8 cellular contexts compared by ENCODE assay signal in the genomic region with DNA sequence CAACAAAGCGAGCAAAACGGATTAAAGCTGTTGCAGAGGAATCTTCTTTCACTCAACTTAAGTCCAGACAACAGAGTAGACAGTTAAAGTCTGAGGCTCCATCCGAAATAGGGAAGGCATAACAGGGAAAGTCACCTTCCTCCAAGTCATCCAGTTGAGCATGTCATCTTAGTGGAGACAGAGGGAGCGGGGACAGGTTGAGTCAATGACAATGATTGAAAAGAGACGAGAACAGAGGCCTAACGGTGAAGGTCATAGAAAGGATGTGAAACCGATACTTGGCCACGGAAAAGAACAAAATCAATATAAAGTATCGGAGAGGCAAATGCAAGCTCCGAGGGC. TPM values are rescaled to one million over a fixed set of nuclear protein-coding genes. Genes with fewer than 3 reads are reported as not detected.
DNase-seq lines count a peak whose midpoint lies in the region; ATAC-seq, FAIRE-seq and TF ChIP-seq lines count a peak whose summit lies in the region.

No MANE protein-coding gene starts in this region.

- H2AFZ ChIP-seq in HepG2 (ENCODE audit: low read length): peak overlapping the region; percentile 28

- H3K4me1 ChIP-seq in body of pancreas: peaks cover 45% of the 10 kb centered on the region
- H3K4me1 ChIP-seq in HepG2 (ENCODE audit: insufficient read depth, low read length): peaks cover 41% of the 10 kb centered on the region
- H3K4me1 ChIP-seq in thoracic aorta (ENCODE audit: control insufficient read depth in 1 of 2, low read depth in 2 of 2): peaks cover 14 to 36% of the 10 kb centered on the region in 2 donors

- H3K36me3 ChIP-seq in body of pancreas (replicated peaks in 1 of 2; ENCODE audit: insufficient read depth in 1 of 2, low read depth in 2 of 2) (peaks cover 3 to 7% of the 10 kb centered on the region in 2 donors), HepG2 (replicated peaks in 1 of 2; ENCODE audit: control insufficient read depth in 1 of 2, insufficient read depth in 2 of 2, low read length in 2 of 2) (peaks cover 2 to 41% of the 10 kb centered on the region in 2 experiments; a peak in 3 of 5 replicates), thoracic aorta (peaks cover 20% of the 10 kb centered on the region)

- peak; percentile 9 for DNase-seq in NCI-H1092 (lab: John Stamatoyannopoulos, UW)
- no peak for DNase-seq in NCI-H1092 treated with DMSO at 0.1 percent for 48 hours (lab: John Stamatoyannopoulos, UW)
- no peak for DNase-seq in LNCaP clone FGC (ENCODE audit: low read depth)
- no peak for DNase-seq in body of pancreas
- DNase-seq in HepG2 (ENCODE audit: low spot score): no peak
- DNase-seq in thoracic aorta (ENCODE audit: low spot score): no peak
- DNase-seq in erythroblast (lab: John Stamatoyannopoulos, UW): no peak

- TF ChIP-seq CTCF in LNCaP clone FGC (IDR thresholded peaks at IDR 0.05; ENCODE audit: control insufficient read depth, extremely low read depth, insufficient read depth) (no peak), body of pancreas (IDR thresholded peaks at IDR 0.05) (no peak), HepG2 (CRISPR knock-in tag; IDR thresholded peaks at IDR 0.05) (no peak), thoracic aorta (IDR thresholded peaks at IDR 0.05) (no peak)

- TF ChIP-seq POLR2A in body of pancreas (IDR thresholded peaks at IDR 0.05) (no peak), HepG2 (IDR thresholded peaks at IDR 0.05; ENCODE audit: insufficient read depth in 1 of 2, low read depth in 2 of 2, low read length in 2 of 2) (no peak), erythroblast (IDR thresholded peaks at IDR 0.05; ENCODE audit: low read length) (no peak)

- peaks cover 41% of the 10 kb centered on the region for H3K79me2 ChIP-seq in HepG2 (ENCODE audit: insufficient read depth, low read length)

- BruUV-seq in HepG2 (replicated peaks; lab: Mats Ljungman, UMichigan): no TSS peak

- in situ Hi-C loops in HepG2 (cut with HindIII; ENCODE audit: extremely low pct_ligation_motif_present, low pct_unique_long_range_greater_than_20kb): no loop called here

- peak overlapping the region; percentile 79 for H3K4me3 ChIP-seq in LNCaP clone FGC (ENCODE audit: low read depth, low read length)
- H3K4me3 ChIP-seq in body of pancreas: peak overlapping the region; percentile 57 to 72
- H3K4me3 ChIP-seq in HepG2 (replicated peaks in 1 of 3; ENCODE audit: insufficient read depth in 1 of 3, low read depth in 2 of 3, low read length in 3 of 3): peak overlapping the region; percentile 83 to 99 (median 88)
- H3K4me3 ChIP-seq in thoracic aorta: peak overlapping the region; percentile 97

- TF ChIP-seq EP300 in HepG2 (IDR thresholded peaks at IDR 0.05; ENCODE audit: low read depth in 2 of 2, low read length in 2 of 2) (no peak), HepG2 (CRISPR knock-in tag; IDR thresholded peaks at IDR 0.05; ENCODE audit: borderline replicate concordance) (no peak)

- ATAC-seq in body of pancreas (peak; percentile 13), HepG2 (peak; percentile 47), thoracic aorta (ENCODE audit: insufficient number of reproducible peaks, low FRiP score, low read depth) (no peak), GM18520 (IDR thresholded peaks at IDR 0.05; ENCODE audit: unreplicated experiment) (no peak)

- intact Hi-C loops in body of pancreas (cut with DNase I): no loop called here
- intact Hi-C loops in HepG2 (cut with micrococcal nuclease; ENCODE audit: unreplicated experiment): loop anchor here (2.0 kb wide), 1 partner anchor 26 kb away; the partner anchor contains the start of gene DYM

- H3K27me3 ChIP-seq in body of pancreas: no peaks in the 10 kb centered on the region
- H3K27me3 ChIP-seq in HepG2 (ENCODE audit: control insufficient read depth in 1 of 2, insufficient read depth in 2 of 2, low read length in 2 of 2): no peaks in the 10 kb centered on the region; a peak in 1 of 5 replicates
- H3K27me3 ChIP-seq in thoracic aorta (replicated peaks; ENCODE audit: insufficient read depth): no peaks in the 10 kb centered on the region

- POLR2A ChIA-PET in HepG2 (lab: Yijun Ruan, JAX): interaction anchor here (0.6 to 1.8 kb wide), 12 partner anchors 8 to 967 kb away, joined by 3 to 22 read pairs (median 5); partner anchors contain the start of gene DYM

- 1% methylated on average over 10 of the region's 10 CpGs for WGBS in body of pancreas, 2 donors
- 1% methylated on average over 10 of the region's 10 CpGs for WGBS in HepG2 (ENCODE audit: low lambda C conversion rate)

- H3K9me3 ChIP-seq in body of pancreas: no peaks in the 10 kb centered on the region
- no peaks in the 10 kb centered on the region for H3K9me3 ChIP-seq in HepG2 (ENCODE audit: low read length)
- no peaks in the 10 kb centered on the region for H3K9me3 ChIP-seq in thoracic aorta

- peak overlapping the region; percentile 79 to 98 (median 88) for H3K27ac ChIP-seq in body of pancreas
- peak overlapping the region; percentile 83 for H3K27ac ChIP-seq in HepG2 (ENCODE audit: extremely low read length, insufficient read depth, low read length)
- peak overlapping the region; percentile 85 to 93 for H3K27ac ChIP-seq in thoracic aorta

- peak overlapping the region; percentile 83 for H3K9ac ChIP-seq in HepG2 (ENCODE audit: insufficient read depth, low read depth, low read length)

- H4K20me1 ChIP-seq in HepG2 (ENCODE audit: insufficient read depth, low read length): peaks cover 21% of the 10 kb centered on the region

- no peak for FAIRE-seq in HepG2 (lab: Jason Lieb, UNC)

- CTCF ChIA-PET in HepG2 (lab: Yijun Ruan, JAX; ENCODE audit: low intra/inter-chr PET ratio, low total read pairs): no interaction called here

- no peak for TF ChIP-seq RAD21 in HepG2 (CRISPR knock-in tag; IDR thresholded peaks at IDR 0.05)

- peak overlapping the region; percentile 84 for H3K4me2 ChIP-seq in HepG2 (ENCODE audit: low read depth, low read length)

RNA-seq across cellular contexts. Expression of gene C18orf32, which starts 0.4 kb away (rescaled TPM):
- 10 to 100 TPM; 19.7 to 22.4 TPM for total RNA-seq in body of pancreas
- 14.5 and 20.6 TPM in 2 replicates for total RNA-seq in HepG2 (2016; rRNA removed; fragmentation: Illumina TruSeq; extraction: Trizol)
- total RNA-seq in HepG2 (2016; cell fraction: cytosol; rRNA removed; fragmentation: Illumina TruSeq; extraction: Trizol; ENCODE audit: low read depth): 21.3 and 22.8 TPM in 2 replicates
- total RNA-seq in HepG2 (2016; cell fraction: insoluble cytoplasmic fraction; rRNA removed; fragmentation: Illumina TruSeq; extraction: Trizol): 14.0 and 23.8 TPM in 2 replicates
- total RNA-seq in HepG2 (2016; cell fraction: membrane; rRNA removed; fragmentation: Illumina TruSeq; extraction: Trizol): 32.7 and 32.8 TPM in 2 replicates
- total RNA-seq in HepG2 (2016; cell fraction: nucleus; rRNA removed; fragmentation: Illumina TruSeq; extraction: Trizol): 15.0 and 16.4 TPM in 2 replicates
- polyA plus RNA-seq in HepG2 (2011; rRNA removed): 15.9 and 17.6 TPM in 2 replicates
- polyA plus RNA-seq in HepG2 (2011; cell fraction: cytosol; rRNA removed): 13.2 and 14.2 TPM in 2 replicates
- polyA plus RNA-seq in HepG2 (2011; cell fraction: nucleus; rRNA removed): 6.4 and 8.7 TPM in 2 replicates
- polyA plus RNA-seq in HepG2 (2012): 18.8 and 20.4 TPM in 2 replicates
- polyA plus RNA-seq in HepG2 (2016; cell fraction: cytosol; fragmentation: Illumina TruSeq; extraction: Trizol; ENCODE audit: low read depth): 55.4 and 58.2 TPM in 2 replicates
- 18.5 and 25.1 TPM in 2 replicates for polyA plus RNA-seq in HepG2 (2016; cell fraction: insoluble cytoplasmic fraction; fragmentation: Illumina TruSeq; extraction: Trizol; ENCODE audit: low read depth)
- 45.4 and 46.0 TPM in 2 replicates for polyA plus RNA-seq in HepG2 (2016; cell fraction: membrane; fragmentation: Illumina TruSeq; extraction: Trizol; ENCODE audit: low read depth)
- polyA plus RNA-seq in HepG2 (2016; cell fraction: nucleus; fragmentation: Illumina TruSeq; extraction: Trizol; ENCODE audit: insufficient read depth, low read depth): 26.2 and 28.8 TPM in 2 replicates
- polyA minus RNA-seq in HepG2 (2011; rRNA and poly(A)+ RNA removed; ENCODE audit: low replicate concordance): 1.9 and 3.2 TPM in 2 replicates
- polyA minus RNA-seq in HepG2 (2011; cell fraction: cytosol; rRNA and poly(A)+ RNA removed): 4.7 and 6.5 TPM in 2 replicates
- 4.4 and 6.7 TPM in 2 replicates for polyA minus RNA-seq in HepG2 (2011; cell fraction: nucleus; rRNA and poly(A)+ RNA removed)
- total RNA-seq in thoracic aorta: 10 to 100 TPM; 31.5 to 39.4 TPM

RNA-seq across cellular contexts. Expression of gene RPL17, which starts 5.7 kb away (rescaled TPM):
- total RNA-seq in body of pancreas (1,000 to 10,000 TPM; 1,760 to 2,564 TPM), HepG2 (2016; rRNA removed; fragmentation: Illumina TruSeq; extraction: Trizol) (2,087 and 2,639 TPM in 2 replicates), thoracic aorta (100 to 1,000 TPM; 702 to 858 TPM)
- 3,110 and 3,287 TPM in 2 replicates for total RNA-seq in HepG2 (2016; cell fraction: cytosol; rRNA removed; fragmentation: Illumina TruSeq; extraction: Trizol; ENCODE audit: low read depth)
- 2,077 and 2,707 TPM in 2 replicates for total RNA-seq in HepG2 (2016; cell fraction: insoluble cytoplasmic fraction; rRNA removed; fragmentation: Illumina TruSeq; extraction: Trizol)
- 4,915 and 4,916 TPM in 2 replicates for total RNA-seq in HepG2 (2016; cell fraction: membrane; rRNA removed; fragmentation: Illumina TruSeq; extraction: Trizol)
- 764 and 826 TPM in 2 replicates for total RNA-seq in HepG2 (2016; cell fraction: nucleus; rRNA removed; fragmentation: Illumina TruSeq; extraction: Trizol)
- 3,818 and 4,133 TPM in 2 replicates for polyA plus RNA-seq in HepG2 (2011; rRNA removed)
- polyA plus RNA-seq in HepG2 (2011; cell fraction: cytosol; rRNA removed): 4,012 and 4,835 TPM in 2 replicates
- 824 and 1,042 TPM in 2 replicates for polyA plus RNA-seq in HepG2 (2011; cell fraction: nucleus; rRNA removed)
- polyA plus RNA-seq in HepG2 (2012): 3,914 and 4,724 TPM in 2 replicates
- polyA plus RNA-seq in HepG2 (2016; cell fraction: cytosol; fragmentation: Illumina TruSeq; extraction: Trizol; ENCODE audit: low read depth): 4,104 and 4,147 TPM in 2 replicates
- polyA plus RNA-seq in HepG2 (2016; cell fraction: insoluble cytoplasmic fraction; fragmentation: Illumina TruSeq; extraction: Trizol; ENCODE audit: low read depth): 2,894 and 3,118 TPM in 2 replicates
- polyA plus RNA-seq in HepG2 (2016; cell fraction: membrane; fragmentation: Illumina TruSeq; extraction: Trizol; ENCODE audit: low read depth): 5,165 and 5,252 TPM in 2 replicates
- polyA plus RNA-seq in HepG2 (2016; cell fraction: nucleus; fragmentation: Illumina TruSeq; extraction: Trizol; ENCODE audit: insufficient read depth, low read depth): 1,528 and 1,530 TPM in 2 replicates
- polyA minus RNA-seq in HepG2 (2011; rRNA and poly(A)+ RNA removed; ENCODE audit: low replicate concordance): 381 and 692 TPM in 2 replicates
- 546 and 648 TPM in 2 replicates for polyA minus RNA-seq in HepG2 (2011; cell fraction: cytosol; rRNA and poly(A)+ RNA removed)
- 521 and 627 TPM in 2 replicates for polyA minus RNA-seq in HepG2 (2011; cell fraction: nucleus; rRNA and poly(A)+ RNA removed)

RNA-seq across cellular contexts. Expression of gene DYM, which starts 26.1 kb away (rescaled TPM):
- total RNA-seq in body of pancreas: 100 to 1,000 TPM in 1 of 2 donors, 10 to 100 TPM in 1; 59.1 to 115 TPM
- 47.6 and 74.3 TPM in 2 replicates for total RNA-seq in HepG2 (2016; rRNA removed; fragmentation: Illumina TruSeq; extraction: Trizol)
- total RNA-seq in HepG2 (2016; cell fraction: cytosol; rRNA removed; fragmentation: Illumina TruSeq; extraction: Trizol; ENCODE audit: low read depth): 44.2 and 58.4 TPM in 2 replicates
- total RNA-seq in HepG2 (2016; cell fraction: insoluble cytoplasmic fraction; rRNA removed; fragmentation: Illumina TruSeq; extraction: Trizol): 48.0 and 72.9 TPM in 2 replicates
- total RNA-seq in HepG2 (2016; cell fraction: membrane; rRNA removed; fragmentation: Illumina TruSeq; extraction: Trizol): 80.3 and 82.6 TPM in 2 replicates
- total RNA-seq in HepG2 (2016; cell fraction: nucleus; rRNA removed; fragmentation: Illumina TruSeq; extraction: Trizol): 54.5 and 60.6 TPM in 2 replicates
- 51.6 and 72.0 TPM in 2 replicates for polyA plus RNA-seq in HepG2 (2011; rRNA removed)
- 32.3 and 39.0 TPM in 2 replicates for polyA plus RNA-seq in HepG2 (2011; cell fraction: cytosol; rRNA removed)
- 13.1 and 15.9 TPM in 2 replicates for polyA plus RNA-seq in HepG2 (2011; cell fraction: nucleus; rRNA removed)
- 42.0 and 55.8 TPM in 2 replicates for polyA plus RNA-seq in HepG2 (2012)
- polyA plus RNA-seq in HepG2 (2016; cell fraction: cytosol; fragmentation: Illumina TruSeq; extraction: Trizol; ENCODE audit: low read depth): 28.7 and 32.8 TPM in 2 replicates
- polyA plus RNA-seq in HepG2 (2016; cell fraction: insoluble cytoplasmic fraction; fragmentation: Illumina TruSeq; extraction: Trizol; ENCODE audit: low read depth): 70.0 and 71.9 TPM in 2 replicates
- polyA plus RNA-seq in HepG2 (2016; cell fraction: membrane; fragmentation: Illumina TruSeq; extraction: Trizol; ENCODE audit: low read depth): 59.3 and 65.7 TPM in 2 replicates
- 23.8 and 26.1 TPM in 2 replicates for polyA plus RNA-seq in HepG2 (2016; cell fraction: nucleus; fragmentation: Illumina TruSeq; extraction: Trizol; ENCODE audit: insufficient read depth, low read depth)
- polyA minus RNA-seq in HepG2 (2011; rRNA and poly(A)+ RNA removed; ENCODE audit: low replicate concordance): 107 and 109 TPM in 2 replicates
- 50.0 and 63.9 TPM in 2 replicates for polyA minus RNA-seq in HepG2 (2011; cell fraction: cytosol; rRNA and poly(A)+ RNA removed)
- polyA minus RNA-seq in HepG2 (2011; cell fraction: nucleus; rRNA and poly(A)+ RNA removed): 116 and 119 TPM in 2 replicates
- 10 to 100 TPM; 40.6 to 85.8 TPM for total RNA-seq in thoracic aorta

Comparison
In these comparisons a context has a peak if more than half of its experiments do, and no peak if none do; other contexts are left out.
1. ATAC-seq: peak in body of pancreas (single experiment) and HepG2 (single experiment); none in thoracic aorta (single experiment) and GM18520 (single experiment).
2. Peak in every context shown above with its lines, with median percentiles within 50 percentile points of each other: H3K4me3 ChIP-seq and H3K27ac ChIP-seq.